Comparison of ENCODE assay signal across 8 cellular contexts in genomic region chr20:4227085-4227821, GRCh38. TPM values are rescaled to one million over a fixed set of nuclear protein-coding genes. Genes with fewer than 3 reads are reported as not detected.
DNase-seq lines count a peak whose midpoint lies in the region; ATAC-seq lines count a peak whose summit lies in the region.

No MANE protein-coding gene starts in this region.

- H3K4me1 Mint-ChIP-seq in stimulated activated naive CD8-positive, alpha-beta T cell treated with anti-CD3 and anti-CD28 coated beads, Interleukin-15, amount 100 ng/mL, for 72 hours, result peaks cover under 1% of the 10 kb centered on the region

- H3K4me3 Mint-ChIP-seq in stimulated activated naive CD8-positive, alpha-beta T cell treated with anti-CD3 and anti-CD28 coated beads, Interleukin-15, amount 100 ng/mL, for 72 hours, result no peak overlapping the region

- H3K27ac Mint-ChIP-seq in stimulated activated naive CD8-positive, alpha-beta T cell treated with anti-CD3 and anti-CD28 coated beads, Interleukin-15, amount 100 ng/mL, for 72 hours, result no peak overlapping the region

- DNase-seq in SKM-1 treated with dmso at 0.1 percent for 144 hours (lab: John Stamatoyannopoulos, UW; ENCODE audit: unreplicated experiment), result peak; percentile 14
- no peak for DNase-seq in SKM-1 (lab: John Stamatoyannopoulos, UW; ENCODE audit: unreplicated experiment)
- DNase-seq in NCI-H82 treated with DMSO at 0.1 percent for 48 hours (lab: John Stamatoyannopoulos, UW; ENCODE audit: unreplicated experiment), result peak; percentile 14
- no peak for DNase-seq in stimulated activated naive CD8-positive, alpha-beta T cell treated with anti-CD3 and anti-CD28 coated beads, Interleukin-15, amount 100 ng/mL, for 72 hours
- DNase-seq in NCI-H2081 (lab: John Stamatoyannopoulos, UW), result no peak
- no peak for DNase-seq in DMS79 treated with DMSO at 0.1 percent for 48 hours (lab: John Stamatoyannopoulos, UW)

- peak; percentile 21 for ATAC-seq in esophagus mucosa
- ATAC-seq in stimulated activated naive CD8-positive, alpha-beta T cell treated with anti-CD3 and anti-CD28 coated beads, Interleukin-15, amount 100 ng/mL, for 72 hours, result peak; percentile 49
- ATAC-seq in GM19397 (IDR thresholded peaks at IDR 0.05; ENCODE audit: unreplicated experiment), result no peak

- peaks cover 22% of the 10 kb centered on the region for H3K27me3 Mint-ChIP-seq in stimulated activated naive CD8-positive, alpha-beta T cell treated with anti-CD3 and anti-CD28 coated beads, Interleukin-15, amount 100 ng/mL, for 72 hours

- no peaks in the 10 kb centered on the region for H3K9me3 Mint-ChIP-seq in stimulated activated naive CD8-positive, alpha-beta T cell treated with anti-CD3 and anti-CD28 coated beads, Interleukin-15, amount 100 ng/mL, for 72 hours

RNA-seq across cellular contexts. Expression of gene ADRA1D, which starts 21.8 kb away (rescaled TPM):
- total RNA-seq in esophagus mucosa, result not detected

Comparison
In these comparisons a context has a peak if more than half of its experiments do, and no peak if none do; other contexts are left out.
1. DNase-seq: peak in SKM-1 treated with dmso at 0.1 percent for 144 hours (single experiment) and NCI-H82 treated with DMSO at 0.1 percent for 48 hours (single experiment); none in SKM-1 (single experiment), stimulated activated naive CD8-positive, alpha-beta T cell treated with anti-CD3 and anti-CD28 coated beads, Interleukin-15, amount 100 ng/mL, for 72 hours (0 of 2), NCI-H2081 (0 of 2) and DMS79 treated with DMSO at 0.1 percent for 48 hours (single experiment).